In the genomic region with DNA sequence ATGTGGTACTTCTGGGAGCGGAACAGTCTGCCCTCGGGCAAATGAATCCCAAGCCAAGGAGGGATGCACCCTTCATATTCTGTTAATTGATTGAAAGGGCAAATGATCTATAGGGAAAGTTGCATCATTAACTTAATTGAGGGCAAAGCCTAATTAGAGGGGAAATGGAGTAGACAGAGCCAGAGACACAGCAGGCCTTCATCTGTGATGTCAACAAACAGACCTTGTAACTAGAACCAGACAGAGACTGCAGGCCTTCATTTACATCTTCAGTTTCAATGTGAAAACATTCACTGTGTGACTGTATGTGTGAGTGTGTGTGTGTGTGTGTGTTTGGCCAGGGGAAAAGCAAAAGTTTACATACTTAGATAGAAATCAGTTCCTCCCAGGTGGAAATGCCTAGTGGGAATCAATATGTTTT, we compare ENCODE assay signal across 13 cellular contexts.
DNase-seq lines count a peak whose midpoint lies in the region; TF ChIP-seq lines count a peak whose summit lies in the region.
"Had no signal": no experiment of that assay in that cellular context is flagged by ENCODE, and none has a peak within 500 bp of the region (broad histone marks: within the 10 kb centered on the region; RNA-seq: fewer than 3 reads in every experiment).

No MANE protein-coding gene starts in this region.

- no peaks in the 10 kb centered on the region for H3K79me2 ChIP-seq in SK-N-SH (ENCODE audit: insufficient read depth)

- no peaks in the 10 kb centered on the region for H3K27me3 Mint-ChIP-seq in activated naive CD8-positive, alpha-beta T cell treated with anti-CD3 and anti-CD28 coated beads for 36 hours
- H3K27me3 Mint-ChIP-seq: stimulated activated naive CD8-positive, alpha-beta T cell treated with anti-CD3 and anti-CD28 coated beads, Interleukin-15, Interleukin-2, amounts not matched to agents 100 ng/mL and 50 ng/mL, for 24 hours had no signal

- H3K27me3 ChIP-seq in SK-N-SH (ENCODE audit: insufficient read depth) = no peaks in the 10 kb centered on the region
- H3K27me3 ChIP-seq: neutrophil had no signal

- TF ChIP-seq CTCF in SK-N-SH (IDR thresholded peaks at IDR 0.05) = no peak

- TF ChIP-seq EP300 in SK-N-SH (IDR thresholded peaks at IDR 0.05; ENCODE audit: borderline replicate concordance in 1 of 2, low read depth in 1 of 2, low read length in 1 of 2) = peak in 1 of 2 experiments; percentile 79; a peak in 1 of 4 replicates

- no peaks in the 10 kb centered on the region for H3K36me3 ChIP-seq in SK-N-SH (replicated peaks in 1 of 2; ENCODE audit: control insufficient read depth in 1 of 2, insufficient read depth in 2 of 2, low read length in 1 of 2)
- H3K36me3 ChIP-seq: neutrophil had no signal

- no peak overlapping the region for H3K4me3 ChIP-seq in SK-N-SH (ENCODE audit: low read depth in 2 of 2, low read length in 1 of 2)
- H3K4me3 ChIP-seq: skin epidermis had no signal

- CTCF ChIA-PET in SK-N-SH (lab: Yijun Ruan, JAX) = no interaction called here

- peaks cover 0 to 15% of the 10 kb centered on the region in 2 experiments; a peak in 2 of 4 replicates for H3K4me1 ChIP-seq in SK-N-SH (ENCODE audit: control insufficient read depth in 1 of 2, insufficient read depth in 2 of 2, low read depth in 1 of 2, low read length in 1 of 2)

- no peaks in the 10 kb centered on the region for H3K36me3 Mint-ChIP-seq in activated naive CD8-positive, alpha-beta T cell treated with anti-CD3 and anti-CD28 coated beads for 36 hours

- WGBS in SK-N-SH (ENCODE audit: low lambda C conversion rate) = 64% methylated on average over 2 of the region's 2 CpGs

- peak overlapping the region in 1 of 2 experiments; percentile 35; a peak in 1 of 4 replicates for H3K27ac ChIP-seq in SK-N-SH (ENCODE audit: low read depth in 2 of 2, low read length in 1 of 2)
- H3K27ac ChIP-seq: neutrophil, skin epidermis had no signal

- no peaks in the 10 kb centered on the region for H3K9me2 ChIP-seq in SK-N-SH

- POLR2A ChIA-PET in SK-N-SH (lab: Yijun Ruan, JAX) = no interaction called here

- no peaks in the 10 kb centered on the region for H3K4me1 Mint-ChIP-seq in activated naive CD8-positive, alpha-beta T cell treated with anti-CD3 and anti-CD28 coated beads for 36 hours

- no peaks in the 10 kb centered on the region for H3F3A ChIP-seq in SK-N-SH (replicated peaks; ENCODE audit: insufficient read depth)

- H3K4me2 ChIP-seq in SK-N-SH = no peak overlapping the region

- H3K9me3 Mint-ChIP-seq in activated naive CD8-positive, alpha-beta T cell treated with anti-CD3 and anti-CD28 coated beads for 36 hours = no peaks in the 10 kb centered on the region
- H3K9me3 Mint-ChIP-seq: HFFc6; stimulated activated naive CD8-positive, alpha-beta T cell treated with anti-CD3 and anti-CD28 coated beads, Interleukin-15, Interleukin-2, amounts not matched to agents 100 ng/mL and 50 ng/mL, for 24 hours had no signal

- H3K9me3 ChIP-seq in SK-N-SH = no peaks in the 10 kb centered on the region
- H3K9me3 ChIP-seq: neutrophil had no signal

- no peak overlapping the region for H3K4me3 Mint-ChIP-seq in activated naive CD8-positive, alpha-beta T cell treated with anti-CD3 and anti-CD28 coated beads for 36 hours
- H3K4me3 Mint-ChIP-seq: HFFc6; stimulated activated naive CD8-positive, alpha-beta T cell treated with anti-CD3 and anti-CD28 coated beads, Interleukin-15, Interleukin-2, amounts not matched to agents 100 ng/mL and 50 ng/mL, for 24 hours had no signal

- TF ChIP-seq RAD21 in SK-N-SH (IDR thresholded peaks at IDR 0.05; ENCODE audit: low read length) = peak; percentile 17; the same call in 1 of the 2 replicates

- no peak overlapping the region for H2AFZ ChIP-seq in SK-N-SH (ENCODE audit: low read depth)

- H3K27ac Mint-ChIP-seq in activated naive CD8-positive, alpha-beta T cell treated with anti-CD3 and anti-CD28 coated beads for 36 hours = no peak overlapping the region
- H3K27ac Mint-ChIP-seq: HFFc6; stimulated activated naive CD8-positive, alpha-beta T cell treated with anti-CD3 and anti-CD28 coated beads, Interleukin-15, Interleukin-2, amounts not matched to agents 100 ng/mL and 50 ng/mL, for 24 hours had no signal

- DNase-seq in HT-29 (ENCODE audit: low spot score) (peak; percentile 30), SK-N-SH (peak; percentile 52), iPS-NIHi11 (ENCODE audit: low spot score) (peak; percentile 46), retina (peak; percentile 77), NCI-H510A (lab: John Stamatoyannopoulos, UW) (no peak), T-helper 2 cell (no peak)
- no peak for DNase-seq in activated naive CD8-positive, alpha-beta T cell treated with anti-CD3 and anti-CD28 coated beads for 36 hours
- DNase-seq: activated naive CD4-positive, alpha-beta T cell treated with Interleukin-2 at 50 U/mL for 16 hours; HFFc6; NCI-H2171 had no signal

- H4K20me1 ChIP-seq in SK-N-SH (ENCODE audit: insufficient read depth) = no peaks in the 10 kb centered on the region

- H3K9ac ChIP-seq in SK-N-SH = no peak overlapping the region

TF ChIP-seq in SK-N-SH, 30 proteins besides CTCF, POLR2A, EP300 and RAD21:
- TF ChIP-seq FOXJ3 (CRISPR knock-in tag; IDR thresholded peaks at IDR 0.05) (peak; percentile 60; the same call in 1 of the 2 replicates), TCF12 (IDR thresholded peaks at IDR 0.05) (peak; percentile 32; the same call in 1 of the 2 replicates), NFIC (IDR thresholded peaks at IDR 0.05; ENCODE audit: borderline replicate concordance) (no peak), SMC3 (IDR thresholded peaks at IDR 0.05; ENCODE audit: low read depth, low read length) (no peak), JUND (IDR thresholded peaks at IDR 0.05) (no peak), USF2 (IDR thresholded peaks at IDR 0.05; ENCODE audit: borderline replicate concordance, low read depth, low read length) (no peak), RCOR1 (IDR thresholded peaks at IDR 0.05; ENCODE audit: low read length) (peak; percentile 94), FOSL2 (IDR thresholded peaks at IDR 0.05; ENCODE audit: borderline replicate concordance, low read depth) (no peak)

Comparison
In these comparisons a context has a peak if more than half of its experiments do, and no peak if none do; other contexts are left out.
1. DNase-seq: peak in HT-29 (single experiment), SK-N-SH (single experiment), iPS-NIHi11 (single experiment) and retina (single experiment); none in NCI-H510A (single experiment), activated naive CD8-positive, alpha-beta T cell treated with anti-CD3 and anti-CD28 coated beads for 36 hours (single experiment) and T-helper 2 cell (0 of 5).